In genomic region chr6:96923871-96924493, GRCh38 we compare ENCODE assay signal across 8 cellular contexts. TPM values are rescaled to one million over a fixed set of nuclear protein-coding genes. Genes with fewer than 3 reads are reported as not detected.
DNase-seq lines count a peak whose midpoint lies in the region; ATAC-seq and FAIRE-seq lines count a peak whose summit lies in the region.

No MANE protein-coding gene starts in this region.

- H3K9me3 ChIP-seq in small intestine (ENCODE audit: control insufficient read depth, low read depth) = no peaks in the 10 kb centered on the region

- H3K36me3 Mint-ChIP-seq in activated T-helper 1 cell treated with anti-CD3 and anti-CD28 coated beads, Interleukin-12 subunit alpha, Interleukin-12 subunit beta, Interleukin-2, Interleukin-4 antibody, amounts not matched to agents 30 ng/mL and 10 ng/mL and 1 ng/mL, durations not matched to agents 14 hours and 24 hours and 36 hours (ENCODE audit: low read depth) = no peaks in the 10 kb centered on the region

- no peaks in the 10 kb centered on the region for H3K36me3 ChIP-seq in small intestine (ENCODE audit: control insufficient read depth in 2 of 2, insufficient read depth in 2 of 2, low read length in 2 of 2)

- WGBS in small intestine, 3 donors = 2 to 5% (median 4%) methylated on average over 18 to 34 of the region's 34 CpGs

- H3K27me3 Mint-ChIP-seq in activated T-helper 1 cell treated with anti-CD3 and anti-CD28 coated beads, Interleukin-12 subunit alpha, Interleukin-12 subunit beta, Interleukin-2, Interleukin-4 antibody, amounts not matched to agents 30 ng/mL and 10 ng/mL and 1 ng/mL, durations not matched to agents 14 hours and 24 hours and 36 hours (ENCODE audit: insufficient read depth) = peaks cover 2% of the 10 kb centered on the region

- no peak for FAIRE-seq in small intestine (lab: Jason Lieb, UNC)

- no peaks in the 10 kb centered on the region for H3K9me3 Mint-ChIP-seq in activated T-helper 1 cell treated with anti-CD3 and anti-CD28 coated beads, Interleukin-12 subunit alpha, Interleukin-12 subunit beta, Interleukin-2, Interleukin-4 antibody, amounts not matched to agents 30 ng/mL and 10 ng/mL and 1 ng/mL, durations not matched to agents 14 hours and 24 hours and 36 hours

- H3K4me1 Mint-ChIP-seq in activated T-helper 1 cell treated with anti-CD3 and anti-CD28 coated beads, Interleukin-12 subunit alpha, Interleukin-12 subunit beta, Interleukin-2, Interleukin-4 antibody, amounts not matched to agents 30 ng/mL and 10 ng/mL and 1 ng/mL, durations not matched to agents 14 hours and 24 hours and 36 hours (ENCODE audit: low read depth) = peaks cover 33% of the 10 kb centered on the region

- peak overlapping the region; percentile 85 for H3K27ac Mint-ChIP-seq in activated T-helper 1 cell treated with anti-CD3 and anti-CD28 coated beads, Interleukin-12 subunit alpha, Interleukin-12 subunit beta, Interleukin-2, Interleukin-4 antibody, amounts not matched to agents 30 ng/mL and 10 ng/mL and 1 ng/mL, durations not matched to agents 14 hours and 24 hours and 36 hours

- H3K4me3 Mint-ChIP-seq in activated T-helper 1 cell treated with anti-CD3 and anti-CD28 coated beads, Interleukin-12 subunit alpha, Interleukin-12 subunit beta, Interleukin-2, Interleukin-4 antibody, amounts not matched to agents 30 ng/mL and 10 ng/mL and 1 ng/mL, durations not matched to agents 14 hours and 24 hours and 36 hours = peak overlapping the region; percentile 87

- peak overlapping the region; percentile 49 to 67 for H3K4me3 ChIP-seq in small intestine (ENCODE audit: low read depth in 1 of 2, low read length in 2 of 2)

- DNase-seq in NCI-H1417 (lab: John Stamatoyannopoulos, UW) = peak in 2 of 3 experiments; percentile 53 to 96
- DNase-seq in NCI-H1417 treated with DMSO at 0.1 percent for 48 hours (lab: John Stamatoyannopoulos, UW) = no peak
- DNase-seq in HT-29 (ENCODE audit: low spot score) = peak; percentile 59
- DNase-seq in activated T-helper 1 cell treated with anti-CD3 and anti-CD28 coated beads, Interleukin-12 subunit alpha, Interleukin-12 subunit beta, Interleukin-2, Interleukin-4 antibody, amounts not matched to agents 30 ng/mL and 10 ng/mL and 1 ng/mL, durations not matched to agents 14 hours and 24 hours and 36 hours (ENCODE audit: low spot score) = no peak
- peak; percentile 20 for DNase-seq in iPS DF 19.7 (ENCODE audit: low read depth, low spot score)
- DNase-seq in small intestine = peak; percentile 33
- no peak for DNase-seq in NCI-H1694 treated with DMSO at 0.1 percent for 48 hours (lab: John Stamatoyannopoulos, UW)

- peaks cover 0 to 2% of the 10 kb centered on the region in 2 donors for H3K4me1 ChIP-seq in small intestine (ENCODE audit: control insufficient read depth in 2 of 2, insufficient read depth in 1 of 2, low read depth in 1 of 2, low read length in 1 of 2)

- no peaks in the 10 kb centered on the region for H3K27me3 ChIP-seq in small intestine (ENCODE audit: control insufficient read depth in 2 of 2, insufficient read depth in 2 of 2, low read length in 2 of 2)

- peak overlapping the region; percentile 80 to 94 for H3K27ac ChIP-seq in small intestine (ENCODE audit: low read depth in 1 of 2, low read length in 1 of 2)

- intact Hi-C loops in activated T-helper 1 cell treated with anti-CD3 and anti-CD28 coated beads, Interleukin-12 subunit alpha, Interleukin-12 subunit beta, Interleukin-2, Interleukin-4 antibody, amounts not matched to agents 30 ng/mL and 10 ng/mL and 1 ng/mL, durations not matched to agents 14 hours and 24 hours and 36 hours (cut with micrococcal nuclease) = loop anchor here (1.0 to 10.0 kb wide), 6 partner anchors 17 to 471 kb away; partner anchors contain the start of genes GPR63, MMS22L, NDUFAF4 and UFL1

- peak; percentile 80 for ATAC-seq in GM21423 (IDR thresholded peaks at IDR 0.05; ENCODE audit: unreplicated experiment)

RNA-seq across cellular contexts. Expression of gene KLHL32, which starts 0.5 kb away (rescaled TPM):
- total RNA-seq in HT-29 (2014; rRNA removed; shearing (Covaris generic)) = 0.64 TPM in 1 of 2 replicates, not detected in the other
- total RNA-seq in activated T-helper 1 cell treated with anti-CD3 and anti-CD28 coated beads, Interleukin-12 subunit alpha, Interleukin-12 subunit beta, Interleukin-2, Interleukin-4 antibody, amounts not matched to agents 30 ng/mL and 10 ng/mL and 1 ng/mL, durations not matched to agents 14 hours and 24 hours and 36 hours = 0.08 and 0.27 TPM in 2 replicates
- polyA plus RNA-seq in small intestine = under 1 TPM in 2 of 3 donors, not detected in 1; 0.60 to 0.89 TPM

RNA-seq across cellular contexts. Expression of gene NDUFAF4, which starts 26.3 kb away (rescaled TPM):
- 10.3 and 11.8 TPM in 2 replicates for total RNA-seq in HT-29 (2014; rRNA removed; shearing (Covaris generic))
- total RNA-seq in activated T-helper 1 cell treated with anti-CD3 and anti-CD28 coated beads, Interleukin-12 subunit alpha, Interleukin-12 subunit beta, Interleukin-2, Interleukin-4 antibody, amounts not matched to agents 30 ng/mL and 10 ng/mL and 1 ng/mL, durations not matched to agents 14 hours and 24 hours and 36 hours = 73.4 and 74.1 TPM in 2 replicates
- polyA plus RNA-seq in small intestine = 10 to 100 TPM; 35.1 to 46.2 (median 38.3) TPM

Comparison
In these comparisons a context has a peak if more than half of its experiments do, and no peak if none do; other contexts are left out.
1. DNase-seq: peak in NCI-H1417 (2 of 3), HT-29 (single experiment), iPS DF 19.7 (single experiment) and small intestine (single experiment); none in NCI-H1417 treated with DMSO at 0.1 percent for 48 hours (single experiment), activated T-helper 1 cell treated with anti-CD3 and anti-CD28 coated beads, Interleukin-12 subunit alpha, Interleukin-12 subunit beta, Interleukin-2, Interleukin-4 antibody, amounts not matched to agents 30 ng/mL and 10 ng/mL and 1 ng/mL, durations not matched to agents 14 hours and 24 hours and 36 hours (single experiment) and NCI-H1694 treated with DMSO at 0.1 percent for 48 hours (single experiment).